6 cellular contexts compared by ENCODE assay signal in genomic region chr7:35399216-35399615, GRCh38.
"Had no signal": no experiment of that assay in that cellular context is flagged by ENCODE, and none has a peak within 500 bp of the region (broad histone marks: within the 10 kb centered on the region; RNA-seq: fewer than 3 reads in every experiment).

No MANE protein-coding gene starts in this region.

- H3K4me3 Mint-ChIP-seq: H9 had no signal

- H2AFZ ChIP-seq: GM23248 had no signal

- H3K27ac ChIP-seq: GM23248 had no signal

- FAIRE-seq: HTR-8/SVneo had no signal

- H3K27ac Mint-ChIP-seq: H9 had no signal

- DNase-seq: GM23248, GOT3, H9, HCEC 1CT, IMR-90 had no signal

- H3K9ac ChIP-seq: GM23248 had no signal

- H3K9me3 Mint-ChIP-seq: H9 had no signal

- H3K4me1 Mint-ChIP-seq: H9 had no signal

- H3K4me3 ChIP-seq: GM23248 had no signal
